9 cellular contexts compared by ENCODE assay signal in genomic region chr4:76748649-76749048, GRCh38.
DNase-seq lines count a peak whose midpoint lies in the region; ATAC-seq and TF ChIP-seq lines count a peak whose summit lies in the region.
"Had no signal": no experiment of that assay in that cellular context is flagged by ENCODE, and none has a peak within 500 bp of the region (broad histone marks: within the 10 kb centered on the region; RNA-seq: fewer than 3 reads in every experiment).

No MANE protein-coding gene starts in this region.

- no peak overlapping the region for H3K4me3 Mint-ChIP-seq in activated CD4-positive, alpha-beta memory T cell treated with anti-CD3 and anti-CD28 coated beads, Interleukin-2, amount 10 ng/mL, durations not matched to agents 7 days and 5 days
- no peak overlapping the region for H3K4me3 Mint-ChIP-seq in T-helper 2 cell treated with Interferon-gamma antibody and Interleukin-4, amounts not matched to agents 5 μg/mL and 100 μg/mL, for 36 hours

- WGBS in esophagus squamous epithelium, 2 donors, result 18 to 32% methylated on average over 6 of the region's 6 CpGs

- no peaks in the 10 kb centered on the region for H3K4me1 Mint-ChIP-seq in activated CD4-positive, alpha-beta memory T cell treated with anti-CD3 and anti-CD28 coated beads, Interleukin-2, amount 10 ng/mL, durations not matched to agents 7 days and 5 days
- no peaks in the 10 kb centered on the region for H3K4me1 Mint-ChIP-seq in T-helper 2 cell treated with Interferon-gamma antibody and Interleukin-4, amounts not matched to agents 5 μg/mL and 100 μg/mL, for 36 hours (ENCODE audit: low read depth)

- CTCF ChIA-PET in activated CD4-positive, alpha-beta memory T cell treated with anti-CD3 and anti-CD28 coated beads, Interleukin-2, amount 10 ng/mL, durations not matched to agents 7 days and 5 days (lab: Charles Lee), result no interaction called here

- DNase-seq in NCI-H1105 treated with DMSO at 0.1 percent for 48 hours (lab: John Stamatoyannopoulos, UW) (peak; percentile 6), NCI-H1105 (lab: John Stamatoyannopoulos, UW) (no peak), Kasumi-1 (lab: John Stamatoyannopoulos, UW) (peak; percentile 35 to 37), left lung (no peak), Right ventricle myocardium superior (no peak), esophagus squamous epithelium (lab: John Stamatoyannopoulos, UW) (no peak)
- DNase-seq in activated CD4-positive, alpha-beta memory T cell treated with anti-CD3 and anti-CD28 coated beads, Interleukin-2, amount 10 ng/mL, durations not matched to agents 7 days and 5 days, result peak; percentile 20
- DNase-seq in T-helper 2 cell treated with Interferon-gamma antibody and Interleukin-4, amounts not matched to agents 5 μg/mL and 100 μg/mL, for 36 hours (ENCODE audit: low spot score), result no peak

- H3K36me3 ChIP-seq in left lung (no peaks in the 10 kb centered on the region), esophagus squamous epithelium (no peaks in the 10 kb centered on the region)

- peaks cover under 1 to 6% of the 10 kb centered on the region in 2 donors for H3K4me1 ChIP-seq in left lung
- H3K4me1 ChIP-seq in esophagus squamous epithelium, result peaks cover 0 to 10% (median 2%) of the 10 kb centered on the region in 3 donors

- H3K4me3 ChIP-seq in left lung, result no peak overlapping the region
- H3K4me3 ChIP-seq in esophagus squamous epithelium, result no peak overlapping the region
- H3K4me3 ChIP-seq: upper lobe of left lung had no signal

- H3K27ac ChIP-seq in left lung (no peak overlapping the region), esophagus squamous epithelium (no peak overlapping the region)
- H3K27ac ChIP-seq: upper lobe of left lung had no signal

- POLR2A ChIA-PET in activated CD4-positive, alpha-beta memory T cell treated with anti-CD3 and anti-CD28 coated beads, Interleukin-2, amount 10 ng/mL, durations not matched to agents 7 days and 5 days (lab: Charles Lee), result no interaction called here

- no peak for TF ChIP-seq POLR2A in esophagus squamous epithelium (IDR thresholded peaks at IDR 0.05)

- no peaks in the 10 kb centered on the region for H3K9me3 ChIP-seq in left lung
- no peaks in the 10 kb centered on the region for H3K9me3 ChIP-seq in esophagus squamous epithelium
- H3K9me3 ChIP-seq: upper lobe of left lung had no signal

- TF ChIP-seq CTCF in left lung (IDR thresholded peaks at IDR 0.05), result no peak
- peak in 2 of 6 experiments; percentile 17 to 37 for TF ChIP-seq CTCF in esophagus squamous epithelium (IDR thresholded peaks at IDR 0.05)

- H3K9me3 Mint-ChIP-seq in activated CD4-positive, alpha-beta memory T cell treated with anti-CD3 and anti-CD28 coated beads, Interleukin-2, amount 10 ng/mL, durations not matched to agents 7 days and 5 days, result no peaks in the 10 kb centered on the region
- H3K9me3 Mint-ChIP-seq in T-helper 2 cell treated with Interferon-gamma antibody and Interleukin-4, amounts not matched to agents 5 μg/mL and 100 μg/mL, for 36 hours, result peaks cover 8% of the 10 kb centered on the region

- peaks cover 34% of the 10 kb centered on the region for H3K27me3 Mint-ChIP-seq in activated CD4-positive, alpha-beta memory T cell treated with anti-CD3 and anti-CD28 coated beads, Interleukin-2, amount 10 ng/mL, durations not matched to agents 7 days and 5 days
- peaks cover 31% of the 10 kb centered on the region for H3K27me3 Mint-ChIP-seq in T-helper 2 cell treated with Interferon-gamma antibody and Interleukin-4, amounts not matched to agents 5 μg/mL and 100 μg/mL, for 36 hours (ENCODE audit: low read depth)

- no peaks in the 10 kb centered on the region for H3K27me3 ChIP-seq in left lung
- no peaks in the 10 kb centered on the region for H3K27me3 ChIP-seq in esophagus squamous epithelium
- H3K27me3 ChIP-seq: upper lobe of left lung had no signal

- H3K36me3 Mint-ChIP-seq in activated CD4-positive, alpha-beta memory T cell treated with anti-CD3 and anti-CD28 coated beads, Interleukin-2, amount 10 ng/mL, durations not matched to agents 7 days and 5 days (ENCODE audit: low read depth), result no peaks in the 10 kb centered on the region
- no peaks in the 10 kb centered on the region for H3K36me3 Mint-ChIP-seq in T-helper 2 cell treated with Interferon-gamma antibody and Interleukin-4, amounts not matched to agents 5 μg/mL and 100 μg/mL, for 36 hours (ENCODE audit: low read depth)

- ATAC-seq in left lung (peak; percentile 69), Right ventricle myocardium superior (ENCODE audit: poor library complexity) (no peak)

- no peak overlapping the region for H3K27ac Mint-ChIP-seq in activated CD4-positive, alpha-beta memory T cell treated with anti-CD3 and anti-CD28 coated beads, Interleukin-2, amount 10 ng/mL, durations not matched to agents 7 days and 5 days
- no peak overlapping the region for H3K27ac Mint-ChIP-seq in T-helper 2 cell treated with Interferon-gamma antibody and Interleukin-4, amounts not matched to agents 5 μg/mL and 100 μg/mL, for 36 hours

- intact Hi-C loops in left lung (cut with DNase I), result no loop called here
- intact Hi-C loops in Right ventricle myocardium superior (cut with DNase I), result no loop called here
- intact Hi-C loops in esophagus squamous epithelium (cut with DNase I), result no loop called here

Comparison
In these comparisons a context has a peak if more than half of its experiments do, and no peak if none do; other contexts are left out.
1. DNase-seq: peak in NCI-H1105 treated with DMSO at 0.1 percent for 48 hours (single experiment), Kasumi-1 (2 of 2) and activated CD4-positive, alpha-beta memory T cell treated with anti-CD3 and anti-CD28 coated beads, Interleukin-2, amount 10 ng/mL, durations not matched to agents 7 days and 5 days (single experiment); none in NCI-H1105 (single experiment), left lung (0 of 2), T-helper 2 cell treated with Interferon-gamma antibody and Interleukin-4, amounts not matched to agents 5 μg/mL and 100 μg/mL, for 36 hours (single experiment), Right ventricle myocardium superior (single experiment) and esophagus squamous epithelium (single experiment).